Comparison of ENCODE assay signal across 15 cellular contexts in the genomic region with DNA sequence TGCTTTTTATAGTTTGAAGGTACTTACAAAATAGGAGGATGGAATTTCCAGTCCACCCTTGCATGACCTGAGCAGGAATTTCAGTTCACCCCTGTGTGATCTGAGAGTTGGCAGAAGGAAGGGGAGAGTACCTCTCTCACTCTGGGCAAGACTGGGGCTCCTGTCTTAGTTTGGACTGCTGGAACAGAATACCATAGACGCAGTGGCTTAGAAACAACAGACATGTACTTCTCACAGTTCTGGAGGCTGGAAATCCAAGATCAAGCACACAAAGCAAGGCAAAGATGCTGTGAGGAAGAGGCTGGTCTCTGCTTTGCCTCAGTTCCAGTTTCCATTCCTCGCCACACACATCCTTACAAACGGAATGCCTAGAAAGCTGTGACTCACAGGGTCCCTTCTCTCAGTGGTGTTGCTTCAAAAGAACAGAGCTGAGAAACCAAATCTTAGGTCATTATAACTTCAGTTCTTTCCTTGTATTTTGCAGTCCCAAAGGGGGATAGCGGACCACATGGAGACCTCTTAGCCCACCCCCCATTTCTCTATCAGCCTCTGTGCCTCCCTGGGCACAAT.
A peak's percentile ranks its signal among the peaks of the same experiment; 100 is the strongest.
DNase-seq lines count a peak whose midpoint lies in the region; ATAC-seq, FAIRE-seq and TF ChIP-seq lines count a peak whose summit lies in the region.
"Had no signal": no experiment of that assay in that cellular context is flagged by ENCODE, and none has a peak within 500 bp of the region (broad histone marks: within the 10 kb centered on the region; RNA-seq: fewer than 3 reads in every experiment).

No MANE protein-coding gene starts in this region.

- no peak overlapping the region for H3K4me3 ChIP-seq in astrocyte (ENCODE audit: insufficient read depth, low read depth, low read length)
- no peak overlapping the region for H3K4me3 ChIP-seq in thyroid gland (replicated peaks in 1 of 3)
- no peak overlapping the region for H3K4me3 ChIP-seq in prostate gland

- ATAC-seq in GM21529 (IDR thresholded peaks at IDR 0.05; ENCODE audit: unreplicated experiment), result no peak
- ATAC-seq: HCT116, T-cell had no signal

- peak overlapping the region; percentile 52 for H3K4me2 ChIP-seq in astrocyte (ENCODE audit: low read length)

- intact Hi-C loops in thyroid gland (cut with DNase I) (no loop called here), prostate gland (cut with DNase I) (loop anchor here (5.0 kb wide), 1 partner anchor 34 kb away; no protein-coding TSS in a partner anchor)

- H3K4me1 Mint-ChIP-seq in HFFc6 (ENCODE audit: low read depth) (peaks cover 39% of the 10 kb centered on the region), astrocyte (ENCODE audit: low read depth, unreplicated experiment) (peaks cover 22% of the 10 kb centered on the region)
- H3K4me1 Mint-ChIP-seq: T-cell had no signal

- H3K36me3 Mint-ChIP-seq in HFFc6 (ENCODE audit: low read depth) (no peaks in the 10 kb centered on the region), astrocyte (ENCODE audit: low read depth, unreplicated experiment) (no peaks in the 10 kb centered on the region)
- H3K36me3 Mint-ChIP-seq: activated naive CD4-positive, alpha-beta T cell treated with anti-CD3 and anti-CD28 coated beads, Interleukin-2, amount 50 U/mL, for 72 hours; T-cell had no signal

- H3K27me3 ChIP-seq in astrocyte (ENCODE audit: insufficient read depth, low read length), result no peaks in the 10 kb centered on the region
- H3K27me3 ChIP-seq in thyroid gland, result no peaks in the 10 kb centered on the region
- peaks cover 2% of the 10 kb centered on the region for H3K27me3 ChIP-seq in prostate gland (replicated peaks; ENCODE audit: insufficient read depth)

- H2AFZ ChIP-seq in astrocyte (ENCODE audit: low read depth, low read length), result peak overlapping the region; percentile 57

- no peak for FAIRE-seq in astrocyte (lab: Jason Lieb, UNC)

- peak overlapping the region; percentile 12; the same call in 1 of the 2 replicates for H3K27ac Mint-ChIP-seq in HFFc6
- H3K27ac Mint-ChIP-seq in astrocyte (ENCODE audit: unreplicated experiment), result peak overlapping the region; percentile 51
- H3K27ac Mint-ChIP-seq: activated naive CD4-positive, alpha-beta T cell treated with anti-CD3 and anti-CD28 coated beads, Interleukin-2, amount 50 U/mL, for 72 hours; T-cell had no signal

- H3K4me3 Mint-ChIP-seq in HFFc6 (no peak overlapping the region), astrocyte (ENCODE audit: unreplicated experiment) (no peak overlapping the region)
- H3K4me3 Mint-ChIP-seq: T-cell had no signal

- WGBS in thyroid gland, 2 donors, result 69% methylated on average over 4 of the region's 4 CpGs
- 54% methylated on average over 4 of the region's 4 CpGs for WGBS in prostate gland

- H3K4me1 ChIP-seq in astrocyte (ENCODE audit: insufficient read depth, low read length) (peaks cover 22% of the 10 kb centered on the region), thyroid gland (peaks cover 17 to 29% of the 10 kb centered on the region in 2 donors), prostate gland (replicated peaks) (peaks cover 3% of the 10 kb centered on the region)

- peaks cover 2% of the 10 kb centered on the region; the same call in 1 of the 2 replicates for H3K27me3 Mint-ChIP-seq in HFFc6 (ENCODE audit: insufficient read depth)
- H3K27me3 Mint-ChIP-seq in astrocyte (ENCODE audit: low read depth, unreplicated experiment), result peaks cover 1% of the 10 kb centered on the region

- DNase-seq in HFFc6 (peak; percentile 44), astrocyte (ENCODE audit: low read depth) (peak; percentile 73), glomerular visceral epithelial cell (ENCODE audit: extremely low spot score) (peak; percentile 30), thyroid gland (peak; percentile 47 to 60), prostate gland (ENCODE audit: low spot score) (no peak), NCI-H510A (lab: John Stamatoyannopoulos, UW) (no peak)
- DNase-seq: activated CD4-positive, CD25-positive, alpha-beta regulatory T cell treated with anti-CD3 and anti-CD28 coated beads, Interleukin-2, amount 50 U/mL, for 72 hours; foreskin melanocyte; NCI-H1048; NCI-H2227 treated with DMSO at 0.1 percent for 48 hours; stimulated activated CD4-positive, alpha-beta T cell treated with anti-CD3 and anti-CD28 coated beads, Interleukin-4, amount 100 ng/mL, for 1 hour; T-cell had no signal

- no peaks in the 10 kb centered on the region for H3K36me3 ChIP-seq in astrocyte (ENCODE audit: insufficient read depth, low read length)
- no peaks in the 10 kb centered on the region for H3K36me3 ChIP-seq in thyroid gland
- H3K36me3 ChIP-seq in prostate gland, result no peaks in the 10 kb centered on the region

- no peaks in the 10 kb centered on the region for H4K20me1 ChIP-seq in astrocyte (ENCODE audit: insufficient read depth, low read length)

- no peaks in the 10 kb centered on the region for H3K9me3 ChIP-seq in astrocyte (ENCODE audit: insufficient read depth, low read depth, low read length)
- H3K9me3 ChIP-seq in thyroid gland, result no peaks in the 10 kb centered on the region
- no peaks in the 10 kb centered on the region for H3K9me3 ChIP-seq in prostate gland

- H3K27ac ChIP-seq in astrocyte (ENCODE audit: low read depth, low read length) (no peak overlapping the region), thyroid gland (peak overlapping the region in 2 of 3 donors; percentile 42 to 52), prostate gland (peak overlapping the region in 1 of 2 donors; percentile 26)

- no peaks in the 10 kb centered on the region for H3K9me3 Mint-ChIP-seq in HFFc6
- H3K9me3 Mint-ChIP-seq in astrocyte (ENCODE audit: unreplicated experiment), result peaks cover 2% of the 10 kb centered on the region
- H3K9me3 Mint-ChIP-seq: activated naive CD4-positive, alpha-beta T cell treated with anti-CD3 and anti-CD28 coated beads, Interleukin-2, amount 50 U/mL, for 72 hours; T-cell had no signal

- H3K9ac ChIP-seq in astrocyte (ENCODE audit: low read length), result peak overlapping the region; percentile 7

- TF ChIP-seq POLR2A in thyroid gland (IDR thresholded peaks at IDR 0.05), result no peak
- no peak for TF ChIP-seq POLR2A in prostate gland (IDR thresholded peaks at IDR 0.05)

- TF ChIP-seq CTCF in HFFc6 (IDR thresholded peaks at IDR 0.05), result no peak
- TF ChIP-seq CTCF in astrocyte (IDR thresholded peaks at IDR 0.05; ENCODE audit: insufficient read depth, low read depth, low read length), result no peak
- no peak for TF ChIP-seq CTCF in thyroid gland (IDR thresholded peaks at IDR 0.05)
- TF ChIP-seq CTCF in prostate gland (IDR thresholded peaks at IDR 0.05), result no peak

- H3K79me2 ChIP-seq in astrocyte (ENCODE audit: insufficient read depth, low read length), result no peaks in the 10 kb centered on the region

Comparison
In these comparisons a context has a peak if more than half of its experiments do, and no peak if none do; other contexts are left out.
1. DNase-seq: peak in HFFc6 (single experiment), astrocyte (single experiment), glomerular visceral epithelial cell (single experiment) and thyroid gland (2 of 2); none in prostate gland (single experiment) and NCI-H510A (single experiment).